12 cellular contexts compared by ENCODE assay signal in genomic region chr22:46025973-46026906, GRCh38. TPM values are rescaled to one million over a fixed set of nuclear protein-coding genes. Genes with fewer than 3 reads are reported as not detected.
DNase-seq lines count a peak whose midpoint lies in the region; ATAC-seq and TF ChIP-seq lines count a peak whose summit lies in the region.
"Had no signal": no experiment of that assay in that cellular context is flagged by ENCODE, and none has a peak within 500 bp of the region (broad histone marks: within the 10 kb centered on the region; RNA-seq: fewer than 3 reads in every experiment).

No MANE protein-coding gene starts in this region.

- H3K9me3 ChIP-seq in fibroblast of lung (ENCODE audit: control insufficient read depth, insufficient read depth, low read depth, low read length) (no peaks in the 10 kb centered on the region), neural progenitor cell (ENCODE audit: low read depth) (no peaks in the 10 kb centered on the region), transverse colon (no peaks in the 10 kb centered on the region), neuronal stem cell (replicated peaks in 1 of 2; ENCODE audit: control insufficient read depth in 2 of 2, insufficient read depth in 1 of 2, low read depth in 1 of 2, low read length in 2 of 2) (no peaks in the 10 kb centered on the region)

- H3K27me3 ChIP-seq in fibroblast of lung (ENCODE audit: control insufficient read depth, insufficient read depth, low read length) (peaks cover 9% of the 10 kb centered on the region), neural progenitor cell (peaks cover 92% of the 10 kb centered on the region), transverse colon (no peaks in the 10 kb centered on the region), neuronal stem cell (ENCODE audit: control insufficient read depth in 3 of 3, insufficient read depth in 3 of 3, low read depth in 1 of 3, low read length in 3 of 3) (peaks cover 27 to 90% (median 77%) of the 10 kb centered on the region in 3 experiments)

- intact Hi-C loops in transverse colon (cut with DNase I; ENCODE audit: low total_unique reads) (no loop called here), natural killer cell (cut with micrococcal nuclease) (no loop called here)

- in situ Hi-C loops in transverse colon (cut with MboI; ENCODE audit: low pct_ligation_motif_present in 1 of 4, low pct_unique_long_range_greater_than_20kb in 1 of 4, low sequenced_read_pairs in 3 of 4): no loop called here

- H3K27ac Mint-ChIP-seq in neural progenitor cell (no peak overlapping the region), natural killer cell (no peak overlapping the region)

- H2BK12ac ChIP-seq in neuronal stem cell (ENCODE audit: low read length): no peak overlapping the region

- no peak overlapping the region for H4K91ac ChIP-seq in neuronal stem cell (ENCODE audit: low read depth, low read length, poor library complexity)

- H3K79me1 ChIP-seq in neuronal stem cell (ENCODE audit: low read depth, low read length): no peaks in the 10 kb centered on the region

- no peaks in the 10 kb centered on the region for H3K36me3 ChIP-seq in fibroblast of lung (ENCODE audit: control insufficient read depth, insufficient read depth, low read length)
- no peaks in the 10 kb centered on the region for H3K36me3 ChIP-seq in neural progenitor cell
- H3K36me3 ChIP-seq in transverse colon: no peaks in the 10 kb centered on the region
- peaks cover 0 to 2% of the 10 kb centered on the region in 2 donors for H3K36me3 ChIP-seq in neuronal stem cell (replicated peaks in 1 of 2; ENCODE audit: control insufficient read depth in 2 of 2, insufficient read depth in 2 of 2, low read length in 2 of 2)
- H3K36me3 ChIP-seq: cardiac muscle cell had no signal

- peak overlapping the region; percentile 15 for H3K4me2 ChIP-seq in fibroblast of lung (ENCODE audit: extremely low read depth, insufficient read depth, low read length)
- H3K4me2 ChIP-seq in neural progenitor cell: no peak overlapping the region
- no peak overlapping the region for H3K4me2 ChIP-seq in neuronal stem cell (ENCODE audit: insufficient read depth, low read length, poor library complexity, severe bottlenecking)

- no peak overlapping the region for H2BK5ac ChIP-seq in neuronal stem cell (ENCODE audit: low read length)

- no peak overlapping the region for H3K27ac ChIP-seq in fibroblast of lung (ENCODE audit: insufficient read depth, low read length)
- H3K27ac ChIP-seq in neural progenitor cell: no peak overlapping the region
- H3K27ac ChIP-seq in transverse colon: peak overlapping the region in 3 of 4 donors; percentile 71 to 75 (median 71)
- no peak overlapping the region for H3K27ac ChIP-seq in neuronal stem cell (replicated peaks; ENCODE audit: low read length)
- H3K27ac ChIP-seq: cardiac muscle cell had no signal

- H2AFZ ChIP-seq in fibroblast of lung (ENCODE audit: low read length) (no peak overlapping the region), neural progenitor cell (replicated peaks) (no peak overlapping the region), neuronal stem cell (ENCODE audit: low read length) (no peak overlapping the region)

- H3K4me1 ChIP-seq in fibroblast of lung (ENCODE audit: control insufficient read depth, extremely low read depth, insufficient read depth, low read length): peaks cover 2% of the 10 kb centered on the region
- peaks cover 5% of the 10 kb centered on the region for H3K4me1 ChIP-seq in neural progenitor cell
- peaks cover 7 to 14% (median 13%) of the 10 kb centered on the region in 4 donors for H3K4me1 ChIP-seq in transverse colon
- H3K4me1 ChIP-seq in neuronal stem cell (ENCODE audit: control insufficient read depth in 2 of 2, insufficient read depth in 1 of 2, low read depth in 1 of 2, low read length in 2 of 2): no peaks in the 10 kb centered on the region

- H3K4me3 Mint-ChIP-seq in neural progenitor cell (peak overlapping the region; percentile 72), natural killer cell (no peak overlapping the region)

- peaks cover 45% of the 10 kb centered on the region for H3K27me3 Mint-ChIP-seq in neural progenitor cell (ENCODE audit: insufficient read depth, low read depth)
- peaks cover 35 to 44% of the 10 kb centered on the region in 2 donors for H3K27me3 Mint-ChIP-seq in natural killer cell (ENCODE audit: low read depth in 2 of 2)

- H3K36me3 Mint-ChIP-seq in neural progenitor cell: no peaks in the 10 kb centered on the region
- H3K36me3 Mint-ChIP-seq in natural killer cell: no peaks in the 10 kb centered on the region

- H3F3A ChIP-seq in neural progenitor cell (ENCODE audit: low read depth): no peaks in the 10 kb centered on the region

- no peak overlapping the region for H3K14ac ChIP-seq in neuronal stem cell (ENCODE audit: low read length)

- H4K20me1 ChIP-seq in fibroblast of lung (ENCODE audit: control insufficient read depth, extremely low read depth, insufficient read depth, low read length) (no peaks in the 10 kb centered on the region), neural progenitor cell (ENCODE audit: low read depth) (no peaks in the 10 kb centered on the region)

- no peak overlapping the region for H4K8ac ChIP-seq in neuronal stem cell (ENCODE audit: low read depth, low read length)

- H3K79me2 ChIP-seq in fibroblast of lung (ENCODE audit: control insufficient read depth, insufficient read depth, low read length) (no peaks in the 10 kb centered on the region), neural progenitor cell (ENCODE audit: low read depth) (no peaks in the 10 kb centered on the region)

- ATAC-seq in natural killer cell: no peak

- H2AK5ac ChIP-seq in neuronal stem cell (ENCODE audit: low read depth, low read length): no peak overlapping the region

- peak; percentile 38 for DNase-seq in activated effector memory CD4-positive, alpha-beta T cell treated with anti-CD3 and anti-CD28 coated beads, Interleukin-2, amount 50 U/mL, for 16 hours
- DNase-seq in activated effector memory CD4-positive, alpha-beta T cell treated with Interleukin-2 at 50 U/mL for 16 hours: no peak
- no peak for DNase-seq in fibroblast of lung (ENCODE audit: low read depth in 2 of 2)
- no peak for DNase-seq in neural progenitor cell (ENCODE audit: low spot score)
- DNase-seq in transverse colon: no peak
- no peak for DNase-seq in neuronal stem cell (ENCODE audit: low spot score)
- DNase-seq in SHP77 treated with DMSO at 0.1 percent for 48 hours (lab: John Stamatoyannopoulos, UW): no peak
- DNase-seq in natural killer cell: no peak
- DNase-seq: KBM-7, NCI-H524 had no signal

- TF ChIP-seq EP300 in transverse colon (IDR thresholded peaks at IDR 0.05; ENCODE audit: low read depth): no peak

- WGBS in transverse colon (ENCODE audit: low coverage in 1 of 2), 2 donors: 89% methylated on average over 17 of the region's 17 CpGs; no CpG with 5 or more reads in 1 of the 2 donors
- WGBS in neuronal stem cell (ENCODE audit: extremely low coverage in 2 of 2, insufficient read length in 2 of 2, insufficient replicate concordance in 1 of 2), 2 donors: no CpG with 5 or more reads among the region's 17 CpGs

- H2BK15ac ChIP-seq in neuronal stem cell (ENCODE audit: low read length): no peak overlapping the region

- H3K4me1 Mint-ChIP-seq in neural progenitor cell (peaks cover 6% of the 10 kb centered on the region), natural killer cell (peaks cover 0 to 10% of the 10 kb centered on the region in 2 donors)

- H3K4me3 ChIP-seq in fibroblast of lung (replicated peaks in 1 of 4; ENCODE audit: control extremely low read depth in 1 of 4, insufficient read depth in 1 of 4, low read depth in 3 of 4, low read length in 4 of 4): no peak overlapping the region
- no peak overlapping the region for H3K4me3 ChIP-seq in neural progenitor cell
- H3K4me3 ChIP-seq in transverse colon: no peak overlapping the region
- H3K4me3 ChIP-seq in neuronal stem cell (ENCODE audit: low read length in 2 of 2): peak overlapping the region in 1 of 2 donors; percentile 15

- H2BK120ac ChIP-seq in neuronal stem cell (ENCODE audit: low read depth, low read length): no peak overlapping the region

- no peak overlapping the region for H3K4ac ChIP-seq in neuronal stem cell (ENCODE audit: low read length)

- no peak for TF ChIP-seq POLR2A in transverse colon (IDR thresholded peaks at IDR 0.05)

- H3K18ac ChIP-seq in neuronal stem cell (ENCODE audit: low read length): no peak overlapping the region

- TF ChIP-seq CTCF in fibroblast of lung (conservative IDR thresholded peaks at IDR 0.05 in 1 of 2, IDR thresholded peaks at IDR 0.05 in 1 of 2; ENCODE audit: low read depth in 1 of 2, low read length in 2 of 2) (no peak), neural progenitor cell (IDR thresholded peaks at IDR 0.05) (no peak), transverse colon (IDR thresholded peaks at IDR 0.05) (no peak), natural killer cell (IDR thresholded peaks at IDR 0.05) (no peak)

- H3K9ac ChIP-seq in fibroblast of lung (ENCODE audit: insufficient read depth, low read length) (no peak overlapping the region), neural progenitor cell (no peak overlapping the region), neuronal stem cell (ENCODE audit: low read depth, low read length, poor library complexity) (no peak overlapping the region)

- peaks cover 2% of the 10 kb centered on the region for H3K9me3 Mint-ChIP-seq in neural progenitor cell
- H3K9me3 Mint-ChIP-seq in natural killer cell: no peaks in the 10 kb centered on the region

- no peak overlapping the region for H3K23ac ChIP-seq in neuronal stem cell (ENCODE audit: low read depth, low read length, poor library complexity)

RNA-seq across cellular contexts. Expression of gene WNT7B, which starts 49.3 kb away (rescaled TPM):
- under 0.01 and 0.17 TPM in 2 replicates for total RNA-seq in fibroblast of lung
- 0.17 TPM in 1 of 2 replicates, not detected in the other for polyA plus RNA-seq in fibroblast of lung
- polyA plus RNA-seq in fibroblast of lung (2012): 0.06 and 0.76 TPM in 2 replicates
- polyA minus RNA-seq in fibroblast of lung (ENCODE audit: low replicate concordance): 0.41 TPM in 1 of 2 replicates, not detected in the other
- 1.8 and 3.5 TPM in 2 replicates for total RNA-seq in neural progenitor cell (ENCODE audit: low replicate concordance)
- not detected for total RNA-seq in transverse colon
- polyA plus RNA-seq in neuronal stem cell (2013, experiment 1 of 2): 8.6 TPM
- polyA plus RNA-seq in neuronal stem cell (2013, experiment 2 of 2): 8.5 TPM
- not detected for total RNA-seq in natural killer cell
- total RNA-seq: cardiac muscle cell, lung microvascular endothelial cell had no signal
- polyA plus RNA-seq: cardiac muscle cell had no signal

Comparison
In these comparisons a context has a peak if more than half of its experiments do, and no peak if none do; other contexts are left out.
1. H3K27ac ChIP-seq: peak in transverse colon (3 of 4); none in fibroblast of lung (single experiment), neural progenitor cell (single experiment) and neuronal stem cell (single experiment).